Comparison of ENCODE assay signal across 21 cellular contexts in the genomic region with DNA sequence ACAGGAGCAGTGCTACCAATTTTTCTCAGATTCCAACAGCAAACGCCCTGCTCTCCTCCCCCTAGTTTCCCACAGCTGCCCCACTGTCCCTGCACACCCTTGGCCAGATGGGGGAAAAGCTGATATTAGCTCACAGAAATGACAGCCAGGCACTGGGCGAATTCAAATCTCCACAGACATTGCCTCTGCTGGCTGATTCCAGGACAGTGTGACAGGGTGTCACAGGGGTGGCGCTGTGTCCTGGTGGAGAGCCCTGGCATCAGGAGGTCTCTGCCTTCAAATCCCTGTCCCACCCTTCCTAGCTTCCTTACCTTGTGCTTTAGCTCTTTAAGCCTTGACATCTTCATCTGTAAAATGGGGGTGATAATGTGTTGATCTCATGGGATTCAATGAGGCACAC. TPM values are rescaled to one million over a fixed set of nuclear protein-coding genes. Genes with fewer than 3 reads are reported as not detected.
"Had no signal": no experiment of that assay in that cellular context is flagged by ENCODE, and none has a peak within 500 bp of the region (broad histone marks: within the 10 kb centered on the region; RNA-seq: fewer than 3 reads in every experiment).

No MANE protein-coding gene starts in this region.

- H3K4me3 ChIP-seq: body of pancreas, hepatocyte, mucosa of descending colon, psoas muscle, skin epidermis, thoracic aorta, upper lobe of right lung had no signal

- H3K36me3 ChIP-seq: thoracic aorta, upper lobe of right lung had no signal

- H3K9me3 ChIP-seq: body of pancreas, mucosa of descending colon, psoas muscle, thoracic aorta, upper lobe of right lung had no signal

- H3K79me2 ChIP-seq: hepatocyte had no signal

- DNase-seq: activated CD4-positive, alpha-beta T cell treated with anti-CD3 and anti-CD28 coated beads, Interleukin-2, amount 50 U/mL, for 4 hours; activated naive CD4-positive, alpha-beta T cell treated with Interleukin-2 at 50 U/mL for 16 hours; activated naive CD8-positive, alpha-beta T cell treated with anti-CD3 and anti-CD28 coated beads, Interleukin-2, amount 10 ng/mL, durations not matched to agents 7 days and 5 days; body of pancreas; central memory CD4-positive, alpha-beta T cell; foreskin keratinocyte; mucosa of descending colon; naive thymus-derived CD8-positive, alpha-beta T cell; psoas muscle; right cardiac atrium; stimulated activated naive CD8-positive, alpha-beta T cell treated with anti-CD3 and anti-CD28 coated beads, Interleukin-15, amount 100 ng/mL, for 72 hours; upper lobe of right lung had no signal

- FAIRE-seq: colon had no signal

- H3K4me2 ChIP-seq: hepatocyte had no signal

- H3K27ac ChIP-seq: body of pancreas, foreskin keratinocyte, hepatocyte, psoas muscle, skin epidermis, thoracic aorta, upper lobe of right lung had no signal

- H3K4me1 ChIP-seq: body of pancreas, foreskin keratinocyte, psoas muscle, upper lobe of right lung had no signal

- H2AFZ ChIP-seq: hepatocyte had no signal

- H3K27me3 ChIP-seq: body of pancreas had no signal

RNA-seq across cellular contexts. Expression of a gene that starts 10.4 kb away (rescaled TPM):
- total RNA-seq: activated CD8-positive, alpha-beta memory T cell treated with anti-CD3 and anti-CD28 coated beads for 36 hours; activated naive CD8-positive, alpha-beta T cell treated with anti-CD3 and anti-CD28 coated beads, Interleukin-2, amount 10 ng/mL, durations not matched to agents 7 days and 5 days; body of pancreas; epithelial cell of proximal tubule; fibroblast of lung; foreskin keratinocyte; hepatocyte; mucosa of descending colon; naive thymus-derived CD8-positive, alpha-beta T cell; osteocyte; thoracic aorta had no signal
- polyA plus RNA-seq: fibroblast of lung; foreskin keratinocyte; hepatocyte; liver; naive thymus-derived CD8-positive, alpha-beta T cell had no signal

RNA-seq across cellular contexts. Expression of a gene that starts 54.6 kb away (rescaled TPM):
- total RNA-seq: activated CD8-positive, alpha-beta memory T cell treated with anti-CD3 and anti-CD28 coated beads for 36 hours; activated naive CD8-positive, alpha-beta T cell treated with anti-CD3 and anti-CD28 coated beads, Interleukin-2, amount 10 ng/mL, durations not matched to agents 7 days and 5 days; body of pancreas; epithelial cell of proximal tubule; fibroblast of lung; foreskin keratinocyte; hepatocyte; liver; mucosa of descending colon; naive thymus-derived CD8-positive, alpha-beta T cell; right cardiac atrium; thoracic aorta; upper lobe of right lung had no signal
- polyA plus RNA-seq: fibroblast of lung; foreskin keratinocyte; hepatocyte; liver; naive thymus-derived CD8-positive, alpha-beta T cell; right cardiac atrium had no signal
